25 cellular contexts compared by ENCODE assay signal in the genomic region with DNA sequence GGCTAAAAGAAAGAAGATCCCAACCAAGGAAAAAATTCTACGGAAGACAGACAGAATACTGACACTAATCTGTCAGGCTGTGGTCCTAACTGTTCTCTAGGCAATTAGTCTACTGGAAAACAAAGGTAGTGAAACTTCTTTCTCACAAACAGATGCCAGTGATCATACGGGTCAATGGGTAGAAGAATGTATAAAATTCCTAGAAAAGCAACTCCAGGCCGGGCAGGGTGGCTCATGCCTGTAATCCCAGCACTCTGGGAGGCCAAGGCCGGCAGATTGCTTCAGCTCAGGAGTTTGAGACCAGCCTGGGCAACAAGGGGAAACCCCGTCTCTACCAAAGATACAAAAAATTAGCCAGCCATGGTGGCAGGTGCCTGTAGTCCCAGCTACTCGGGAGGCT.
DNase-seq lines count a peak whose midpoint lies in the region; ATAC-seq, FAIRE-seq and TF ChIP-seq lines count a peak whose summit lies in the region.
"Had no signal": no experiment of that assay in that cellular context is flagged by ENCODE, and none has a peak within 500 bp of the region (broad histone marks: within the 10 kb centered on the region; RNA-seq: fewer than 3 reads in every experiment).

No MANE protein-coding gene starts in this region.

- BruUV-seq in GM12878 (replicated peaks; lab: Mats Ljungman, UMichigan) = no TSS peak

- no peak overlapping the region for H3K9ac ChIP-seq in GM12878 (ENCODE audit: control insufficient read depth, insufficient read depth, low read length)
- H3K9ac ChIP-seq: BLaER1 had no signal

- in situ Hi-C loops in GM12878 (cut with MboI) = no loop called here

- H3K4me3 ChIP-seq in GM12878 = no peak overlapping the region
- H3K4me3 ChIP-seq in psoas muscle = no peak overlapping the region
- no peak overlapping the region for H3K4me3 ChIP-seq in tibial artery
- H3K4me3 ChIP-seq: BLaER1, HAP-1, K562 had no signal

- H2AFZ ChIP-seq in GM12878 (ENCODE audit: control insufficient read depth, low read depth, low read length) = no peak overlapping the region

- H3K27ac ChIP-seq in C4-2B (peak overlapping the region; percentile 26; the same call in 1 of the 2 replicates), GM12878 (ENCODE audit: control insufficient read depth, insufficient read depth) (no peak overlapping the region), psoas muscle (peak overlapping the region; percentile 63), tibial artery (no peak overlapping the region)
- H3K27ac ChIP-seq: BLaER1 had no signal

- RAD21 ChIA-PET in GM12878 (lab: Charles Lee; ENCODE audit: unreplicated experiment) = no interaction called here

- no peak overlapping the region for H3K4me2 ChIP-seq in GM12878 (ENCODE audit: control insufficient read depth, insufficient read depth)
- H3K4me2 ChIP-seq: BLaER1 had no signal

- H3K79me2 ChIP-seq in GM12878 (ENCODE audit: control insufficient read depth, insufficient read depth, low read length) = no peaks in the 10 kb centered on the region; the same call in 1 of the 2 replicates

- SMC1A ChIA-PET in GM12878 (lab: Charles Lee; ENCODE audit: uncharacterized antibody, unreplicated experiment) = no interaction called here

- TF ChIP-seq CTCF in C4-2B (conservative IDR thresholded peaks at IDR 0.05) (no peak), GM12878 (IDR thresholded peaks at IDR 0.05 in 2 of 3, conservative IDR thresholded peaks at IDR 0.05 in 1 of 3; ENCODE audit: control insufficient read depth in 2 of 3, extremely low read depth in 1 of 3, insufficient read depth in 1 of 3, low read depth in 3 of 3, low read length in 3 of 3) (no peak), psoas muscle (IDR thresholded peaks at IDR 0.05) (no peak), tibial artery (IDR thresholded peaks at IDR 0.05) (no peak)

- WGBS in GM12878 (ENCODE audit: insufficient coverage, insufficient replicate concordance, low lambda C conversion rate, missing lambda C conversion rate) = 72% methylated on average over 6 of the region's 6 CpGs
- WGBS in psoas muscle, 3 donors = 81 to 89% (median 84%) methylated on average over 6 of the region's 6 CpGs

- intact Hi-C loops in GM12878 (cut with micrococcal nuclease; ENCODE audit: unreplicated experiment) (no loop called here), psoas muscle (cut with DNase I) (no loop called here), tibial artery (cut with DNase I; ENCODE audit: low total_unique reads) (no loop called here)

- no peaks in the 10 kb centered on the region for H4K20me1 ChIP-seq in GM12878 (ENCODE audit: control insufficient read depth, insufficient read depth)

- FAIRE-seq in GM12878 (lab: Jason Lieb, UNC) = no peak
- FAIRE-seq: HTR-8/SVneo, K562 had no signal

- CTCF ChIA-PET in GM12878 (lab: Yijun Ruan, JAX) = no interaction called here

- no peak for TF ChIP-seq POLR2A in GM12878 (IDR thresholded peaks at IDR 0.05; ENCODE audit: low read depth, low read length)

- DNase-seq in GM12878 (ENCODE audit: low read depth, low spot score) = no peak
- DNase-seq in kidney tubule cell (ENCODE audit: low spot score) = peak; percentile 70
- DNase-seq in psoas muscle = no peak
- no peak for DNase-seq in foreskin melanocyte
- no peak for DNase-seq in tibial artery
- DNase-seq: CD4-positive, alpha-beta memory T cell; COR-L47; DMS53; GOT3; HFFc6; Kasumi-1; NCI-H1092 treated with DMSO at 0.1 percent for 48 hours; NCI-H1436; NCI-H187 treated with DMSO at 0.1 percent for 48 hours; NCI-H2227 treated with DMSO at 0.1 percent for 48 hours; NCI-H526 treated with DMSO at 0.1 percent for 48 hours; SHP77 treated with DMSO at 0.1 percent for 48 hours had no signal

- no peak for TF ChIP-seq EP300 in GM12878 (IDR thresholded peaks at IDR 0.05; ENCODE audit: borderline replicate concordance in 1 of 2, control insufficient read depth in 1 of 2, low read depth in 2 of 2, low read length in 2 of 2)

- H3K27me3 ChIP-seq in GM12878 (replicated peaks in 1 of 2; ENCODE audit: control insufficient read depth in 2 of 2, insufficient read depth in 2 of 2, low read length in 1 of 2) (no peaks in the 10 kb centered on the region), psoas muscle (ENCODE audit: insufficient read depth in 3 of 3, low read length in 2 of 3) (no peaks in the 10 kb centered on the region), tibial artery (no peaks in the 10 kb centered on the region)
- H3K27me3 ChIP-seq: BLaER1 had no signal

- ATAC-seq in GM12878 (peak; percentile 29; the same call in 1 of the 3 replicates), psoas muscle (no peak), HG02852 (IDR thresholded peaks at IDR 0.05; ENCODE audit: unreplicated experiment) (no peak), GM21381 (IDR thresholded peaks at IDR 0.05; ENCODE audit: unreplicated experiment) (no peak)
- ATAC-seq: K562, Panc1 had no signal

- H3K36me3 ChIP-seq in GM12878 (ENCODE audit: control insufficient read depth in 2 of 2, insufficient read depth in 2 of 2, low read length in 1 of 2) (peaks cover 6 to 7% of the 10 kb centered on the region in 2 experiments; a peak in 3 of 4 replicates), psoas muscle (ENCODE audit: insufficient read depth in 1 of 2, low read depth in 1 of 2) (peaks cover 0 to 20% of the 10 kb centered on the region in 2 donors), tibial artery (peaks cover 0 to 30% (median 26%) of the 10 kb centered on the region in 3 donors)

- POLR2A ChIA-PET in GM12878 (lab: Charles Lee) = interaction anchor here (0.6 kb wide), 2 partner anchors 101 to 433 kb away, joined by 4 to 6 read pairs; no protein-coding TSS in a partner anchor

- H3K4me1 ChIP-seq in GM12878 (ENCODE audit: control insufficient read depth, insufficient read depth, low read length) (no peaks in the 10 kb centered on the region; the same call in 1 of the 2 replicates), psoas muscle (peaks cover 49% of the 10 kb centered on the region), tibial artery (peaks cover 0 to 7% (median 2%) of the 10 kb centered on the region in 4 donors)
- H3K4me1 ChIP-seq: BLaER1 had no signal

- no peak for TF ChIP-seq RAD21 in GM12878 (IDR thresholded peaks at IDR 0.05; ENCODE audit: insufficient read depth, low read depth, low read length)

- H3K9me3 ChIP-seq in GM12878 (replicated peaks; ENCODE audit: control insufficient read depth, insufficient read depth, low read length) (no peaks in the 10 kb centered on the region), psoas muscle (no peaks in the 10 kb centered on the region), tibial artery (no peaks in the 10 kb centered on the region)
- H3K9me3 ChIP-seq: BLaER1, HAP-1 had no signal

TF ChIP-seq in GM12878, 131 proteins besides CTCF, POLR2A, EP300 and RAD21:
- no peak for TF ChIP-seq SUZ12 (IDR thresholded peaks at IDR 0.05; ENCODE audit: unreplicated experiment)
- TF ChIP-seq, protein P1, sequence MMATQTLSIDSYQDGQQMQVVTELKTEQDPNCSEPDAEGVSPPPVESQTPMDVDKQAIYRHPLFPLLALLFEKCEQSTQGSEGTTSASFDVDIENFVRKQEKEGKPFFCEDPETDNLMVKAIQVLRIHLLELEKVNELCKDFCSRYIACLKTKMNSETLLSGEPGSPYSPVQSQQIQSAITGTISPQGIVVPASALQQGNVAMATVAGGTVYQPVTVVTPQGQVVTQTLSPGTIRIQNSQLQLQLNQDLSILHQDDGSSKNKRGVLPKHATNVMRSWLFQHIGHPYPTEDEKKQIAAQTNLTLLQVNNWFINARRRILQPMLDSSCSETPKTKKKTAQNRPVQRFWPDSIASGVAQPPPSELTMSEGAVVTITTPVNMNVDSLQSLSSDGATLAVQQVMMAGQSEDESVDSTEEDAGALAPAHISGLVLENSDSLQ (IDR thresholded peaks at IDR 0.05) = no peak
- TF ChIP-seq ATF7 (IDR thresholded peaks at IDR 0.05; ENCODE audit: low read depth) = no peak
- TF ChIP-seq, protein P2, sequence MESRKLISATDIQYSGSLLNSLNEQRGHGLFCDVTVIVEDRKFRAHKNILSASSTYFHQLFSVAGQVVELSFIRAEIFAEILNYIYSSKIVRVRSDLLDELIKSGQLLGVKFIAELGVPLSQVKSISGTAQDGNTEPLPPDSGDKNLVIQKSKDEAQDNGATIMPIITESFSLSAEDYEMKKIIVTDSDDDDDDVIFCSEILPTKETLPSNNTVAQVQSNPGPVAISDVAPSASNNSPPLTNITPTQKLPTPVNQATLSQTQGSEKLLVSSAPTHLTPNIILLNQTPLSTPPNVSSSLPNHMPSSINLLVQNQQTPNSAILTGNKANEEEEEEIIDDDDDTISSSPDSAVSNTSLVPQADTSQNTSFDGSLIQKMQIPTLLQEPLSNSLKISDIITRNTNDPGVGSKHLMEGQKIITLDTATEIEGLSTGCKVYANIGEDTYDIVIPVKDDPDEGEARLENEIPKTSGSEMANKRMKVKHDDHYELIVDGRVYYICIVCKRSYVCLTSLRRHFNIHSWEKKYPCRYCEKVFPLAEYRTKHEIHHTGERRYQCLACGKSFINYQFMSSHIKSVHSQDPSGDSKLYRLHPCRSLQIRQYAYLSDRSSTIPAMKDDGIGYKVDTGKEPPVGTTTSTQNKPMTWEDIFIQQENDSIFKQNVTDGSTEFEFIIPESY (IDR thresholded peaks at IDR 0.05) = no peak

Comparison
In these comparisons a context has a peak if more than half of its experiments do, and no peak if none do; other contexts are left out.
1. H3K27ac ChIP-seq: peak in C4-2B (single experiment) and psoas muscle (single experiment); none in GM12878 (single experiment) and tibial artery (0 of 2).